ENCODE assay signal across 1 cellular context in genomic region chr6:138403801-138404665, GRCh38.
TF ChIP-seq lines count a peak whose summit lies in the region.

A gene with protein sequence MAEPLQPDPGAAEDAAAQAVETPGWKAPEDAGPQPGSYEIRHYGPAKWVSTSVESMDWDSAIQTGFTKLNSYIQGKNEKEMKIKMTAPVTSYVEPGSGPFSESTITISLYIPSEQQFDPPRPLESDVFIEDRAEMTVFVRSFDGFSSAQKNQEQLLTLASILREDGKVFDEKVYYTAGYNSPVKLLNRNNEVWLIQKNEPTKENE (plus strand): TSS chr6:138404223. CDS start chr6:138404496, 273 bp downstream.

TF ChIP-seq in HepG2, 621 proteins besides CTCF, POLR2A, EP300 and RAD21 (continued from another document and continues in another):
- TF ChIP-seq KDM5A (IDR thresholded peaks at IDR 0.05; ENCODE audit: borderline replicate concordance, low read length) (no peak), ZNF749 (CRISPR knock-in tag; IDR thresholded peaks at IDR 0.05; ENCODE audit: borderline replicate concordance) (no peak), ZNF670 (CRISPR knock-in tag; IDR thresholded peaks at IDR 0.05; ENCODE audit: borderline replicate concordance) (peak; percentile 80), ZNF441 (CRISPR knock-in tag; IDR thresholded peaks at IDR 0.05; ENCODE audit: borderline replicate concordance) (peak; percentile 15; the same call in 1 of the 2 replicates), KLF6 (CRISPR knock-in tag; IDR thresholded peaks at IDR 0.05) (peak; percentile 43; the same call in 1 of the 2 replicates), ZMYM4 (CRISPR knock-in tag; IDR thresholded peaks at IDR 0.05) (peak; percentile 96; the same call in 1 of the 2 replicates), PAX8 (CRISPR knock-in tag; IDR thresholded peaks at IDR 0.05; ENCODE audit: borderline replicate concordance) (peak; percentile 36; the same call in 1 of the 2 replicates), RFXANK (CRISPR knock-in tag; IDR thresholded peaks at IDR 0.05) (no peak), ZNF841 (CRISPR knock-in tag; IDR thresholded peaks at IDR 0.05; ENCODE audit: borderline replicate concordance) (peak; percentile 55; the same call in 1 of the 2 replicates), MEIS2 (CRISPR knock-in tag; IDR thresholded peaks at IDR 0.05) (peak; percentile 84), ZNF496 (CRISPR knock-in tag; IDR thresholded peaks at IDR 0.05; ENCODE audit: insufficient replicate concordance) (no peak), ZNF251 (CRISPR knock-in tag; IDR thresholded peaks at IDR 0.05) (0 out of 2 replicates have a peak, but pooled peaks have one; percentile 49), ZSCAN31 (CRISPR knock-in tag; IDR thresholded peaks at IDR 0.05; ENCODE audit: low read depth) (peak; percentile 99), ZNF891 (CRISPR knock-in tag; IDR thresholded peaks at IDR 0.05) (peak; percentile 73; the same call in 1 of the 2 replicates), MIXL1 (CRISPR knock-in tag; IDR thresholded peaks at IDR 0.05) (peak; percentile 31; the same call in 1 of the 2 replicates), SRSF9 (IDR thresholded peaks at IDR 0.05; ENCODE audit: borderline replicate concordance, insufficient read depth, low read depth, low read length, poor library complexity, severe bottlenecking) (no peak), RERE (CRISPR knock-in tag; IDR thresholded peaks at IDR 0.05; ENCODE audit: low read depth) (0 out of 2 replicates have a peak, but pooled peaks have one; percentile 41), EED (CRISPR knock-in tag; IDR thresholded peaks at IDR 0.05) (0 out of 2 replicates have a peak, but pooled peaks have one; percentile 4), SALL1 (CRISPR knock-in tag; IDR thresholded peaks at IDR 0.05) (peak; percentile 93), ZFYVE20 (CRISPR knock-in tag; IDR thresholded peaks at IDR 0.05; ENCODE audit: borderline replicate concordance, low read depth) (peak; percentile 5; the same call in 1 of the 2 replicates), CREM (IDR thresholded peaks at IDR 0.05) (no peak), CREM (CRISPR knock-in tag; IDR thresholded peaks at IDR 0.05) (no peak), XBP1 (CRISPR knock-in tag; IDR thresholded peaks at IDR 0.05) (no peak), ATRX (CRISPR knock-in tag; IDR thresholded peaks at IDR 0.05; ENCODE audit: borderline replicate concordance) (no peak), ZNF232 (CRISPR knock-in tag; IDR thresholded peaks at IDR 0.05; ENCODE audit: borderline replicate concordance) (peak; percentile 51), HMGA1 (CRISPR knock-in tag; conservative IDR thresholded peaks at IDR 0.05) (no peak), THYN1 (CRISPR knock-in tag; IDR thresholded peaks at IDR 0.05; ENCODE audit: borderline replicate concordance, low read depth) (no peak), CBX5 (CRISPR knock-in tag; IDR thresholded peaks at IDR 0.05; ENCODE audit: borderline replicate concordance) (no peak; the same call in 1 of the 2 replicates), ZNF589 (CRISPR knock-in tag; conservative IDR thresholded peaks at IDR 0.05) (peak; percentile 95; the same call in 1 of the 2 replicates), ZNF30 (CRISPR knock-in tag; IDR thresholded peaks at IDR 0.05) (no peak), ZNF660 (CRISPR knock-in tag; IDR thresholded peaks at IDR 0.05; ENCODE audit: borderline replicate concordance, low read depth) (no peak), FLYWCH1 (CRISPR knock-in tag; IDR thresholded peaks at IDR 0.05) (no peak), KDM4B (CRISPR knock-in tag; IDR thresholded peaks at IDR 0.05) (no peak; the same call in 1 of the 2 replicates), DMAP1 (CRISPR knock-in tag; IDR thresholded peaks at IDR 0.05) (peak; percentile 75), HNRNPK (IDR thresholded peaks at IDR 0.05; ENCODE audit: low read depth, low read length, poor library complexity, severe bottlenecking) (no peak), ZNF296 (CRISPR knock-in tag; conservative IDR thresholded peaks at IDR 0.05) (no peak), MAFF (IDR thresholded peaks at IDR 0.05; ENCODE audit: low read depth, low read length) (no peak), RNF2 (conservative IDR thresholded peaks at IDR 0.05; ENCODE audit: low read depth) (0 out of 2 replicates have a peak, but pooled peaks have one; percentile 55), TRIM24 (CRISPR knock-in tag; IDR thresholded peaks at IDR 0.05) (no peak), ZFY (CRISPR knock-in tag; IDR thresholded peaks at IDR 0.05) (peak; percentile 92), THAP11 (CRISPR knock-in tag; IDR thresholded peaks at IDR 0.05) (peak; percentile 75), ZC3H4 (CRISPR knock-in tag; IDR thresholded peaks at IDR 0.05; ENCODE audit: borderline replicate concordance) (no peak), NFKBIZ (CRISPR knock-in tag; IDR thresholded peaks at IDR 0.05) (no peak), RORA (CRISPR knock-in tag; IDR thresholded peaks at IDR 0.05) (no peak), ZXDC (CRISPR knock-in tag; IDR thresholded peaks at IDR 0.05) (no peak)
- TF ChIP-seq, protein P1, sequence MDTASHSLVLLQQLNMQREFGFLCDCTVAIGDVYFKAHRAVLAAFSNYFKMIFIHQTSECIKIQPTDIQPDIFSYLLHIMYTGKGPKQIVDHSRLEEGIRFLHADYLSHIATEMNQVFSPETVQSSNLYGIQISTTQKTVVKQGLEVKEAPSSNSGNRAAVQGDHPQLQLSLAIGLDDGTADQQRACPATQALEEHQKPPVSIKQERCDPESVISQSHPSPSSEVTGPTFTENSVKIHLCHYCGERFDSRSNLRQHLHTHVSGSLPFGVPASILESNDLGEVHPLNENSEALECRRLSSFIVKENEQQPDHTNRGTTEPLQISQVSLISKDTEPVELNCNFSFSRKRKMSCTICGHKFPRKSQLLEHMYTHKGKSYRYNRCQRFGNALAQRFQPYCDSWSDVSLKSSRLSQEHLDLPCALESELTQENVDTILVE (CRISPR knock-in tag; IDR thresholded peaks at IDR 0.05) = peak; percentile 58; the same call in 1 of the 2 replicates
- TF ChIP-seq, protein P2, sequence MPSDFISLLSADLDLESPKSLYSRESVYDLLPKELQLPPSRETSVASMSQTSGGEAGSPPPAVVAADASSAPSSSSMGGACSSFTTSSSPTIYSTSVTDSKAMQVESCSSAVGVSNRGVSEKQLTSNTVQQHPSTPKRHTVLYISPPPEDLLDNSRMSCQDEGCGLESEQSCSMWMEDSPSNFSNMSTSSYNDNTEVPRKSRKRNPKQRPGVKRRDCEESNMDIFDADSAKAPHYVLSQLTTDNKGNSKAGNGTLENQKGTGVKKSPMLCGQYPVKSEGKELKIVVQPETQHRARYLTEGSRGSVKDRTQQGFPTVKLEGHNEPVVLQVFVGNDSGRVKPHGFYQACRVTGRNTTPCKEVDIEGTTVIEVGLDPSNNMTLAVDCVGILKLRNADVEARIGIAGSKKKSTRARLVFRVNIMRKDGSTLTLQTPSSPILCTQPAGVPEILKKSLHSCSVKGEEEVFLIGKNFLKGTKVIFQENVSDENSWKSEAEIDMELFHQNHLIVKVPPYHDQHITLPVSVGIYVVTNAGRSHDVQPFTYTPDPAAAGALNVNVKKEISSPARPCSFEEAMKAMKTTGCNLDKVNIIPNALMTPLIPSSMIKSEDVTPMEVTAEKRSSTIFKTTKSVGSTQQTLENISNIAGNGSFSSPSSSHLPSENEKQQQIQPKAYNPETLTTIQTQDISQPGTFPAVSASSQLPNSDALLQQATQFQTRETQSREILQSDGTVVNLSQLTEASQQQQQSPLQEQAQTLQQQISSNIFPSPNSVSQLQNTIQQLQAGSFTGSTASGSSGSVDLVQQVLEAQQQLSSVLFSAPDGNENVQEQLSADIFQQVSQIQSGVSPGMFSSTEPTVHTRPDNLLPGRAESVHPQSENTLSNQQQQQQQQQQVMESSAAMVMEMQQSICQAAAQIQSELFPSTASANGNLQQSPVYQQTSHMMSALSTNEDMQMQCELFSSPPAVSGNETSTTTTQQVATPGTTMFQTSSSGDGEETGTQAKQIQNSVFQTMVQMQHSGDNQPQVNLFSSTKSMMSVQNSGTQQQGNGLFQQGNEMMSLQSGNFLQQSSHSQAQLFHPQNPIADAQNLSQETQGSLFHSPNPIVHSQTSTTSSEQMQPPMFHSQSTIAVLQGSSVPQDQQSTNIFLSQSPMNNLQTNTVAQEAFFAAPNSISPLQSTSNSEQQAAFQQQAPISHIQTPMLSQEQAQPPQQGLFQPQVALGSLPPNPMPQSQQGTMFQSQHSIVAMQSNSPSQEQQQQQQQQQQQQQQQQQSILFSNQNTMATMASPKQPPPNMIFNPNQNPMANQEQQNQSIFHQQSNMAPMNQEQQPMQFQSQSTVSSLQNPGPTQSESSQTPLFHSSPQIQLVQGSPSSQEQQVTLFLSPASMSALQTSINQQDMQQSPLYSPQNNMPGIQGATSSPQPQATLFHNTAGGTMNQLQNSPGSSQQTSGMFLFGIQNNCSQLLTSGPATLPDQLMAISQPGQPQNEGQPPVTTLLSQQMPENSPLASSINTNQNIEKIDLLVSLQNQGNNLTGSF (CRISPR knock-in tag; IDR thresholded peaks at IDR 0.05) = no peak; the same call in 1 of the 2 replicates
- TF ChIP-seq, protein P3, sequence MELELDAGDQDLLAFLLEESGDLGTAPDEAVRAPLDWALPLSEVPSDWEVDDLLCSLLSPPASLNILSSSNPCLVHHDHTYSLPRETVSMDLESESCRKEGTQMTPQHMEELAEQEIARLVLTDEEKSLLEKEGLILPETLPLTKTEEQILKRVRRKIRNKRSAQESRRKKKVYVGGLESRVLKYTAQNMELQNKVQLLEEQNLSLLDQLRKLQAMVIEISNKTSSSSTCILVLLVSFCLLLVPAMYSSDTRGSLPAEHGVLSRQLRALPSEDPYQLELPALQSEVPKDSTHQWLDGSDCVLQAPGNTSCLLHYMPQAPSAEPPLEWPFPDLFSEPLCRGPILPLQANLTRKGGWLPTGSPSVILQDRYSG (CRISPR knock-in tag; IDR thresholded peaks at IDR 0.05) = peak; percentile 71
- TF ChIP-seq, protein P4, sequence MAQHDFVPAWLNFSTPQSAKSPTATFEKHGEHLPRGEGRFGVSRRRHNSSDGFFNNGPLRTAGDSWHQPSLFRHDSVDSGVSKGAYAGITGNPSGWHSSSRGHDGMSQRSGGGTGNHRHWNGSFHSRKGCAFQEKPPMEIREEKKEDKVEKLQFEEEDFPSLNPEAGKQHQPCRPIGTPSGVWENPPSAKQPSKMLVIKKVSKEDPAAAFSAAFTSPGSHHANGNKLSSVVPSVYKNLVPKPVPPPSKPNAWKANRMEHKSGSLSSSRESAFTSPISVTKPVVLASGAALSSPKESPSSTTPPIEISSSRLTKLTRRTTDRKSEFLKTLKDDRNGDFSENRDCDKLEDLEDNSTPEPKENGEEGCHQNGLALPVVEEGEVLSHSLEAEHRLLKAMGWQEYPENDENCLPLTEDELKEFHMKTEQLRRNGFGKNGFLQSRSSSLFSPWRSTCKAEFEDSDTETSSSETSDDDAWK (CRISPR knock-in tag; IDR thresholded peaks at IDR 0.05) = no peak
- TF ChIP-seq, protein P5, sequence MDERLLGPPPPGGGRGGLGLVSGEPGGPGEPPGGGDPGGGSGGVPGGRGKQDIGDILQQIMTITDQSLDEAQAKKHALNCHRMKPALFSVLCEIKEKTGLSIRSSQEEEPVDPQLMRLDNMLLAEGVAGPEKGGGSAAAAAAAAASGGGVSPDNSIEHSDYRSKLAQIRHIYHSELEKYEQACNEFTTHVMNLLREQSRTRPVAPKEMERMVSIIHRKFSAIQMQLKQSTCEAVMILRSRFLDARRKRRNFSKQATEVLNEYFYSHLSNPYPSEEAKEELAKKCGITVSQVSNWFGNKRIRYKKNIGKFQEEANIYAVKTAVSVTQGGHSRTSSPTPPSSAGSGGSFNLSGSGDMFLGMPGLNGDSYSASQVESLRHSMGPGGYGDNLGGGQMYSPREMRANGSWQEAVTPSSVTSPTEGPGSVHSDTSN (CRISPR knock-in tag; IDR thresholded peaks at IDR 0.05) = no peak
